ENCODE assay signal across 1 cellular context in genomic region chr6:10954590-10955010, GRCh38.
TF ChIP-seq lines count a peak whose summit lies in the region.

No MANE protein-coding gene starts in this region.

TF ChIP-seq in SK-N-SH treated with all-trans-retinoic acid at 6 μM for 48 hours, 23 proteins besides CTCF, POLR2A, EP300 and RAD21 (continued from another document):
- TF ChIP-seq CREB5 (CRISPR knock-in tag; IDR thresholded peaks at IDR 0.05; ENCODE audit: low read depth): no peak
TF ChIP-seq in SK-N-SH treated with all-trans-retinoic acid at 6 μM for 48 hours: peak in this region for 0.
